ENCODE assay signal across 9 cellular contexts in the genomic region with DNA sequence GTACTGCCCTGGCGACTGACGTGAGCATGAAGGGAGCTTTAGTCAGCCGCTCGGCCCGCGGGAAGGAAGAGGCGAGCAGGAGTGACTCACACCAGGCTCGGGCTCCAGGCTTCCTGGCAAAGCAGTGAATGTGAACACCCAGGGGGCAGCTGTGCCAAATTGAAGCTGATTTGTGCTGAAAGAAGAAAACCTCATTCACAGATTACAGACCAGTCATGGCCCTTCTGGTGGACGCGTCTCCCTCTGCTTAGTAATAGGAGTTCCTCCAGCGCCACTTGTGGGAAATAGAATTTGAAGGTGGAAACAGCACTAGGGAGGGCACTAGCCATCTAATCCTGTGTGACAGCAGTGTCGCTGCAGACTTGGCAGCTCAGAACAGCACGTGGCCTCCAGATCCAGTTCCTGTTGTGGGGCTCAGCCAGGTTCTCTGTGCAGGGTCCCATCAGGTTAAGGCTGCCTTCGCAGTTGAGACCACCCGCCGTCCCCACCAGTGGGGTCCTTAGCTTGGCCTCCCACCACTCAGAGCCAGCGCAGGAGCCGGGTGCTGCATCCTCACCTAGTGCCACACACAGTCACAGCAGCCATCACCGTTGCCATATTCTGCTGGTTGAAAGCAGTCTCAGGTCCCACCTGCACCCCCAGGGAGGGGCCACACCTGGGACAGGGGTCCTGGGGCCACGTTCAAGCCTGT.
DNase-seq lines count a peak whose midpoint lies in the region; ATAC-seq and TF ChIP-seq lines count a peak whose summit lies in the region.
"Had no signal": no experiment of that assay in that cellular context is flagged by ENCODE, and none has a peak within 500 bp of the region (broad histone marks: within the 10 kb centered on the region; RNA-seq: fewer than 3 reads in every experiment).

No MANE protein-coding gene starts in this region.

- no peaks in the 10 kb centered on the region for H3K9me2 ChIP-seq in PC-9 (ENCODE audit: insufficient read depth)

- peak overlapping the region; percentile 66 to 86 for H3K18ac ChIP-seq in mesenchymal stem cell (ENCODE audit: low read depth in 1 of 2, low read length in 2 of 2)

- H3K79me1 ChIP-seq in mesenchymal stem cell (replicated peaks; ENCODE audit: low read length, poor library complexity, severe bottlenecking) = peaks cover 3% of the 10 kb centered on the region

- peak overlapping the region; percentile 22 for H4K91ac ChIP-seq in mesenchymal stem cell (ENCODE audit: low read length)

- H3K27ac ChIP-seq in PC-9 = peak overlapping the region; percentile 32; the same call in 1 of the 2 replicates
- H3K27ac ChIP-seq in cingulate gyrus (ENCODE audit: low read depth, low read length) = peak overlapping the region; percentile 0
- H3K27ac ChIP-seq in mesenchymal stem cell (ENCODE audit: low read length, poor library complexity, severe bottlenecking) = peak overlapping the region; percentile 54

- peak overlapping the region; percentile 47 to 49 for H3K4ac ChIP-seq in mesenchymal stem cell (ENCODE audit: low read depth in 1 of 2, low read length in 2 of 2)

- intact Hi-C loops in PC-9 (cut with micrococcal nuclease; ENCODE audit: unreplicated experiment) = no loop called here

- ATAC-seq in GM19023 (IDR thresholded peaks at IDR 0.05; ENCODE audit: unreplicated experiment) = no peak
- no peak for ATAC-seq in GM19397 (IDR thresholded peaks at IDR 0.05; ENCODE audit: unreplicated experiment)
- ATAC-seq: K562 had no signal

- H3K9me3 ChIP-seq in PC-9 (ENCODE audit: insufficient read depth, low read depth) (no peaks in the 10 kb centered on the region), mesenchymal stem cell (ENCODE audit: control insufficient read depth, low read length) (peaks cover 6% of the 10 kb centered on the region)

- H3K14ac ChIP-seq in mesenchymal stem cell (ENCODE audit: low read length in 2 of 2) = peak overlapping the region in 1 of 2 experiments; percentile 57

- peak overlapping the region; percentile 65 for H3K9ac ChIP-seq in mesenchymal stem cell (ENCODE audit: low read length)

- H2AFZ ChIP-seq in PC-9 = no peak overlapping the region
- H2AFZ ChIP-seq in mesenchymal stem cell (ENCODE audit: low read depth, low read length) = no peak overlapping the region

- H3K36me3 ChIP-seq in PC-9 (ENCODE audit: low read depth) (no peaks in the 10 kb centered on the region), mesenchymal stem cell (ENCODE audit: control insufficient read depth in 1 of 2, insufficient read depth in 2 of 2, low read depth in 1 of 2, low read length in 2 of 2) (peaks cover 40 to 67% of the 10 kb centered on the region in 2 experiments)

- H2BK12ac ChIP-seq in mesenchymal stem cell (ENCODE audit: low read length in 2 of 2) = peak overlapping the region in 1 of 2 experiments; percentile 33

- H3K4me3 ChIP-seq in PC-9 (no peak overlapping the region), mesenchymal stem cell (ENCODE audit: insufficient read depth in 1 of 2, low read depth in 1 of 2, low read length in 2 of 2) (no peak overlapping the region)
- H3K4me3 ChIP-seq: K562 had no signal

- no peaks in the 10 kb centered on the region; the same call in 1 of the 2 replicates for H3F3A ChIP-seq in PC-9 (ENCODE audit: insufficient read depth, low read depth)

- H3K79me2 ChIP-seq in PC-9 (ENCODE audit: low read depth) = no peaks in the 10 kb centered on the region

- peak overlapping the region; percentile 55 for H4K8ac ChIP-seq in mesenchymal stem cell (ENCODE audit: low read length)

- H3K27me3 ChIP-seq in PC-9 (ENCODE audit: insufficient read depth, low read depth) (no peaks in the 10 kb centered on the region), mesenchymal stem cell (ENCODE audit: control insufficient read depth in 1 of 2, insufficient read depth in 1 of 2, low read length in 2 of 2) (no peaks in the 10 kb centered on the region)

- WGBS in mesenchymal stem cell = 48% methylated on average over 20 of the region's 20 CpGs

- DNase-seq in ELR (ENCODE audit: low read depth) = peak; percentile 99
- DNase-seq in PC-9 = peak; percentile 70 to 84
- peak; percentile 94 for DNase-seq in mesenchymal stem cell
- no peak for DNase-seq in activated CD8-positive, alpha-beta memory T cell treated with anti-CD3 and anti-CD28 coated beads for 24 hours
- DNase-seq in NK-92 (lab: John Stamatoyannopoulos, UW; ENCODE audit: unreplicated experiment) = no peak

- TF ChIP-seq CTCF in PC-9 (conservative IDR thresholded peaks at IDR 0.05) = no peak

- peak overlapping the region; percentile 75 for H2BK15ac ChIP-seq in mesenchymal stem cell (ENCODE audit: low read depth, poor library complexity, severe bottlenecking)

- peak overlapping the region; percentile 11 for H3K4me2 ChIP-seq in PC-9
- H3K4me2 ChIP-seq in mesenchymal stem cell (ENCODE audit: low read length, poor library complexity, severe bottlenecking) = peak overlapping the region; percentile 3

- no TSS peak for BruUV-seq in PC-9 (replicated peaks; lab: Mats Ljungman, UMichigan)

- H3K4me1 ChIP-seq in PC-9 (replicated peaks; ENCODE audit: insufficient read depth) (peaks cover 7% of the 10 kb centered on the region), mesenchymal stem cell (ENCODE audit: control insufficient read depth, insufficient read depth, low read depth, low read length) (peaks cover 25% of the 10 kb centered on the region)

- H3K23ac ChIP-seq in mesenchymal stem cell (ENCODE audit: low read length in 2 of 2) = no peak overlapping the region

- peak overlapping the region; percentile 9 for H2AK5ac ChIP-seq in mesenchymal stem cell (ENCODE audit: low read length, severe bottlenecking)

- CTCF ChIA-PET in PC-9 (lab: Charles Lee) = interaction anchor here (0.5 to 0.6 kb wide), 3 partner anchors 29 to 253 kb away, joined by 3 to 9 read pairs (median 4); no protein-coding TSS in a partner anchor

- POLR2A ChIA-PET in PC-9 (lab: Charles Lee; ENCODE audit: unreplicated experiment) = interaction anchor here (0.6 to 0.7 kb wide), 2 partner anchors 32 to 988 kb away, joined by 6 to 12 read pairs; partner anchors contain the start of gene CBX4

- H2BK120ac ChIP-seq in mesenchymal stem cell (ENCODE audit: low read depth, low read length) = no peak overlapping the region

- no peak overlapping the region for H2BK5ac ChIP-seq in mesenchymal stem cell (ENCODE audit: low read depth, low read length, poor library complexity, severe bottlenecking)

- H4K20me1 ChIP-seq in PC-9 (ENCODE audit: insufficient read depth) = no peaks in the 10 kb centered on the region

Comparison
In these comparisons a context has a peak if more than half of its experiments do, and no peak if none do; other contexts are left out.
1. DNase-seq: peak in ELR (single experiment), PC-9 (2 of 2) and mesenchymal stem cell (single experiment); none in activated CD8-positive, alpha-beta memory T cell treated with anti-CD3 and anti-CD28 coated beads for 24 hours (single experiment) and NK-92 (single experiment).
2. H3K27ac ChIP-seq: peak in every context shown above with its lines; median percentile 54 in mesenchymal stem cell; 32 in PC-9; 0 in cingulate gyrus.